Comparison of ENCODE assay signal across 21 cellular contexts in genomic region chr1:41633764-41634163, GRCh38.
DNase-seq lines count a peak whose midpoint lies in the region; ATAC-seq, FAIRE-seq and TF ChIP-seq lines count a peak whose summit lies in the region.
"Had no signal": no experiment of that assay in that cellular context is flagged by ENCODE, and none has a peak within 500 bp of the region (broad histone marks: within the 10 kb centered on the region; RNA-seq: fewer than 3 reads in every experiment).

No MANE protein-coding gene starts in this region.

- FAIRE-seq in RCC 7860 (lab: Jason Lieb, UNC) = no peak
- FAIRE-seq: GM12892, HTR-8/SVneo had no signal

- H3K36me3 Mint-ChIP-seq in chondrocyte (ENCODE audit: low read depth) = no peaks in the 10 kb centered on the region
- H3K36me3 Mint-ChIP-seq: mesothelial cell of epicardium, neural progenitor cell had no signal

- ATAC-seq in SK-N-SH treated with all-trans-retinoic acid at 6 μM for 48 hours (peak; percentile 71), GM18519 (IDR thresholded peaks at IDR 0.05; ENCODE audit: low FRiP score, unreplicated experiment) (no peak), GM19324 (IDR thresholded peaks at IDR 0.05; ENCODE audit: low FRiP score, unreplicated experiment) (no peak)
- ATAC-seq: PC-3 had no signal

- H3K9me3 Mint-ChIP-seq in chondrocyte (ENCODE audit: low read depth) = peaks cover 3% of the 10 kb centered on the region
- H3K9me3 Mint-ChIP-seq: mesothelial cell of epicardium, neural progenitor cell had no signal

- no peaks in the 10 kb centered on the region for H3K27me3 ChIP-seq in BLaER1 treated with 17β-estradiol and CSF1 and Interleukin-3, amounts not matched to agents 10 nM and 100 nM
- H3K27me3 ChIP-seq: BE2C, neural progenitor cell, thyroid gland had no signal

- no peaks in the 10 kb centered on the region for H3K27me3 Mint-ChIP-seq in chondrocyte (ENCODE audit: low read depth)

- DNase-seq in AG08395 (ENCODE audit: low spot score) = peak; percentile 24
- no peak for DNase-seq in chondrocyte (ENCODE audit: low spot score)
- DNase-seq in RCC 7860 (ENCODE audit: low spot score) = no peak
- no peak for DNase-seq in activated CD8-positive, alpha-beta memory T cell treated with anti-CD3 and anti-CD28 coated beads, Interleukin-2, amount 50 U/mL, for 4 hours
- DNase-seq: activated CD4-positive, alpha-beta T cell treated with anti-CD3 and anti-CD28 coated beads for 48 hours; BE2C; kidney glomerular epithelial cell; NCI-H1436; NCI-H748 treated with DMSO at 0.1 percent for 48 hours; PC-3; stimulated activated CD4-positive, alpha-beta T cell treated with anti-CD3 and anti-CD28 coated beads, Interleukin-12 subunit alpha, Interleukin-12 subunit beta, amount 100 ng/mL, for 4 hours; thyroid gland had no signal

- 0 out of 22 replicates have a peak, but pooled peaks cover 0 to 4% (median 0%) of the 10 kb centered on the region in 11 experiments for H3K9me3 ChIP-seq in BLaER1 treated with 17β-estradiol and CSF1 and Interleukin-3, amounts not matched to agents 10 nM and 100 nM (replicated peaks in 1 of 11)
- H3K9me3 ChIP-seq: BE2C, thyroid gland had no signal

- peaks cover 27 to 34% (median 30%) of the 10 kb centered on the region in 10 experiments for H3K4me1 ChIP-seq in BLaER1 treated with 17β-estradiol and CSF1 and Interleukin-3, amounts not matched to agents 10 nM and 100 nM
- H3K4me1 ChIP-seq: BE2C, neural progenitor cell had no signal

- H3K27ac Mint-ChIP-seq in chondrocyte (ENCODE audit: unreplicated experiment) = peak overlapping the region; percentile 72
- H3K27ac Mint-ChIP-seq: mesothelial cell of epicardium, neural progenitor cell had no signal

- H3K4me1 Mint-ChIP-seq in chondrocyte (ENCODE audit: low read depth) = peaks cover 36% of the 10 kb centered on the region
- H3K4me1 Mint-ChIP-seq: mesothelial cell of epicardium had no signal

- no peak overlapping the region for H3K9ac ChIP-seq in BLaER1 treated with 17β-estradiol and CSF1 and Interleukin-3, amounts not matched to agents 10 nM and 100 nM
- H3K9ac ChIP-seq: neural progenitor cell had no signal

- no peak overlapping the region for H3K27ac ChIP-seq in BLaER1 treated with 17β-estradiol and CSF1 and Interleukin-3, amounts not matched to agents 10 nM and 100 nM
- H3K27ac ChIP-seq: coronary artery, neural progenitor cell, thyroid gland had no signal

- TF ChIP-seq CTCF in chondrocyte (IDR thresholded peaks at IDR 0.05) = no peak

- H3K4me3 ChIP-seq in BLaER1 treated with 17β-estradiol and CSF1 and Interleukin-3, amounts not matched to agents 10 nM and 100 nM = no peak overlapping the region
- H3K4me3 ChIP-seq: coronary artery, neural progenitor cell, thyroid gland had no signal

- peaks cover 0 to 58% (median 25%) of the 10 kb centered on the region in 11 experiments; a peak in 10 of 22 replicates for H4K20me1 ChIP-seq in BLaER1 treated with 17β-estradiol and CSF1 and Interleukin-3, amounts not matched to agents 10 nM and 100 nM

- H3K36me3 ChIP-seq in BLaER1 treated with 17β-estradiol and CSF1 and Interleukin-3, amounts not matched to agents 10 nM and 100 nM = peaks cover 0 to 5% (median 0%) of the 10 kb centered on the region in 11 experiments; a peak in 5 of 22 replicates
- H3K36me3 ChIP-seq: BE2C, neural progenitor cell, thyroid gland had no signal

- no peak overlapping the region for H3K4me3 Mint-ChIP-seq in chondrocyte (ENCODE audit: unreplicated experiment)
- H3K4me3 Mint-ChIP-seq: mesothelial cell of epicardium, neural progenitor cell had no signal

- peak overlapping the region in 7 of 11 experiments; percentile 3 to 58 (median 36); a peak in 10 of 22 replicates for H3K4me2 ChIP-seq in BLaER1 treated with 17β-estradiol and CSF1 and Interleukin-3, amounts not matched to agents 10 nM and 100 nM
- H3K4me2 ChIP-seq: neural progenitor cell had no signal

TF ChIP-seq in SK-N-SH treated with all-trans-retinoic acid at 6 μM for 48 hours, 23 proteins besides CTCF, POLR2A, EP300 and RAD21:
- TF ChIP-seq ZFP3 (CRISPR knock-in tag; IDR thresholded peaks at IDR 0.05) = no peak
- TF ChIP-seq ZFP30 (CRISPR knock-in tag; IDR thresholded peaks at IDR 0.05) = no peak
- no peak for TF ChIP-seq PATZ1 (CRISPR knock-in tag; IDR thresholded peaks at IDR 0.05; ENCODE audit: borderline replicate concordance)
- TF ChIP-seq ZNF8 (CRISPR knock-in tag; IDR thresholded peaks at IDR 0.05) = no peak
- peak; percentile 21; the same call in 1 of the 2 replicates for TF ChIP-seq ISL1 (CRISPR knock-in tag; IDR thresholded peaks at IDR 0.05)
- TF ChIP-seq, protein P1, sequence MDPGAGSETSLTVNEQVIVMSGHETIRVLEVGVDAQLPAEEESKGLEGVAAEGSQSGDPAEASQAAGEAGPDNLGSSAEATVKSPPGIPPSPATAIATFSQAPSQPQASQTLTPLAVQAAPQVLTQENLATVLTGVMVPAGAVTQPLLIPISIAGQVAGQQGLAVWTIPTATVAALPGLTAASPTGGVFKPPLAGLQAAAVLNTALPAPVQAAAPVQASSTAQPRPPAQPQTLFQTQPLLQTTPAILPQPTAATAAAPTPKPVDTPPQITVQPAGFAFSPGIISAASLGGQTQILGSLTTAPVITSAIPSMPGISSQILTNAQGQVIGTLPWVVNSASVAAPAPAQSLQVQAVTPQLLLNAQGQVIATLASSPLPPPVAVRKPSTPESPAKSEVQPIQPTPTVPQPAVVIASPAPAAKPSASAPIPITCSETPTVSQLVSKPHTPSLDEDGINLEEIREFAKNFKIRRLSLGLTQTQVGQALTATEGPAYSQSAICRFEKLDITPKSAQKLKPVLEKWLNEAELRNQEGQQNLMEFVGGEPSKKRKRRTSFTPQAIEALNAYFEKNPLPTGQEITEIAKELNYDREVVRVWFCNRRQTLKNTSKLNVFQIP (CRISPR knock-in tag; IDR thresholded peaks at IDR 0.05; ENCODE audit: borderline replicate concordance, low read depth) = no peak
